ENCODE assay signal across 8 cellular contexts in genomic region chr7:157432957-157433576, GRCh38.
DNase-seq lines count a peak whose midpoint lies in the region; ATAC-seq and TF ChIP-seq lines count a peak whose summit lies in the region.

No MANE protein-coding gene starts in this region.

- no peaks in the 10 kb centered on the region for H3K9me2 ChIP-seq in OCI-LY1 (ENCODE audit: low read depth, low read length)

- H4K20me1 ChIP-seq in OCI-LY1 (ENCODE audit: insufficient read depth, low read length): no peaks in the 10 kb centered on the region

- ATAC-seq in HG02678 (IDR thresholded peaks at IDR 0.05; ENCODE audit: unreplicated experiment): peak; percentile 58
- ATAC-seq in GM18909 (IDR thresholded peaks at IDR 0.05; ENCODE audit: poor library complexity, unreplicated experiment): no peak

- WGBS in ovary, 3 donors: 22 to 28% (median 25%) methylated on average over 18 of the region's 18 CpGs

- H2AFZ ChIP-seq in OCI-LY1 (ENCODE audit: low read length): no peak overlapping the region

- H3K9ac ChIP-seq in OCI-LY1 (ENCODE audit: low read length): no peak overlapping the region

- peak; percentile 96 for TF ChIP-seq CTCF in OCI-LY1 (IDR thresholded peaks at IDR 0.05; ENCODE audit: low read length)
- peak; percentile 62 for TF ChIP-seq CTCF in fibroblast of the aortic adventitia (IDR thresholded peaks at IDR 0.05; ENCODE audit: insufficient read depth, low read length)
- TF ChIP-seq CTCF in ovary (IDR thresholded peaks at IDR 0.05): peak in 2 of 3 donors; percentile 21 to 43
- peak; percentile 31 to 45 (median 45) for TF ChIP-seq CTCF in vagina (IDR thresholded peaks at IDR 0.05)

- peak overlapping the region in 5 of 7 donors; percentile 13 to 90 (median 66) for H3K27ac Mint-ChIP-seq in CD4-positive, alpha-beta memory T cell

- H3K79me2 ChIP-seq in OCI-LY1 (ENCODE audit: insufficient read depth, low read length): no peaks in the 10 kb centered on the region

- H3F3A ChIP-seq in OCI-LY1 (ENCODE audit: insufficient read depth, low read length): peaks cover 4% of the 10 kb centered on the region; the same call in 1 of the 2 replicates

- no peaks in the 10 kb centered on the region for H3K9me3 Mint-ChIP-seq in CD4-positive, alpha-beta memory T cell

- no peak for TF ChIP-seq EP300 in ovary (IDR thresholded peaks at IDR 0.05)

- CTCF ChIA-PET in CD4-positive, alpha-beta memory T cell (lab: Charles Lee; ENCODE audit: partially characterized antibody): interaction anchor here (0.7 to 2.8 kb wide), 21 partner anchors 9 to 446 kb away, joined by 3 to 21 read pairs (median 3); no protein-coding TSS in a partner anchor

- no peak for TF ChIP-seq POLR2A in ovary (IDR thresholded peaks at IDR 0.05)
- TF ChIP-seq POLR2A in vagina (IDR thresholded peaks at IDR 0.05): no peak

- POLR2A ChIA-PET in CD4-positive, alpha-beta memory T cell (lab: Charles Lee; ENCODE audit: partially characterized antibody): interaction anchor here (1.0 to 1.7 kb wide), 2 partner anchors 39 to 40 kb away, joined by 4 to 5 read pairs; no protein-coding TSS in a partner anchor

- no peak overlapping the region for H3K27ac ChIP-seq in CD4-positive, alpha-beta memory T cell (ENCODE audit: low read depth, low read length)
- H3K27ac ChIP-seq in OCI-LY1 (ENCODE audit: low read depth, low read length, poor library complexity, severe bottlenecking) (no peak overlapping the region), ovary (no peak overlapping the region), vagina (no peak overlapping the region)

- H3K36me3 ChIP-seq in CD4-positive, alpha-beta memory T cell (ENCODE audit: insufficient read depth, low read length): no peaks in the 10 kb centered on the region
- H3K36me3 ChIP-seq in OCI-LY1 (ENCODE audit: insufficient read depth, low read length) (no peaks in the 10 kb centered on the region), ovary (no peaks in the 10 kb centered on the region), vagina (no peaks in the 10 kb centered on the region)

- peak overlapping the region in 1 of 2 donors; percentile 16 for H3K4me3 ChIP-seq in CD4-positive, alpha-beta memory T cell (ENCODE audit: low read length in 2 of 2)
- no peak overlapping the region for H3K4me3 ChIP-seq in OCI-LY1 (ENCODE audit: low read depth, low read length, poor library complexity, severe bottlenecking)
- H3K4me3 ChIP-seq in fibroblast of the aortic adventitia (ENCODE audit: low read depth, low read length): peak overlapping the region; percentile 1
- H3K4me3 ChIP-seq in ovary: no peak overlapping the region
- H3K4me3 ChIP-seq in vagina: no peak overlapping the region

- H3K36me3 Mint-ChIP-seq in CD4-positive, alpha-beta memory T cell: no peaks in the 10 kb centered on the region

- H3K4me1 Mint-ChIP-seq in CD4-positive, alpha-beta memory T cell: peaks cover 12 to 20% (median 13%) of the 10 kb centered on the region in 4 donors

- H3K4me2 ChIP-seq in OCI-LY1 (ENCODE audit: low read length): no peak overlapping the region

- H3K27me3 ChIP-seq in CD4-positive, alpha-beta memory T cell (ENCODE audit: insufficient read depth, low read length): no peaks in the 10 kb centered on the region
- H3K27me3 ChIP-seq in OCI-LY1 (ENCODE audit: insufficient read depth, low read length): peaks cover 4% of the 10 kb centered on the region; the same call in 1 of the 2 replicates
- H3K27me3 ChIP-seq in ovary: no peaks in the 10 kb centered on the region
- no peaks in the 10 kb centered on the region for H3K27me3 ChIP-seq in vagina

- intact Hi-C loops in CD4-positive, alpha-beta memory T cell (cut with micrococcal nuclease): loop anchor here (1.0 to 10.0 kb wide), 8 partner anchors 38 to 442 kb away; no protein-coding TSS in a partner anchor
- intact Hi-C loops in ovary (cut with DNase I) (loop anchor here in 1 of 4 donors (10.0 kb wide), 1 partner anchor 322 kb away; no protein-coding TSS in a partner anchor), vagina (cut with DNase I) (no loop called here)

- H3K27me3 Mint-ChIP-seq in CD4-positive, alpha-beta memory T cell: peaks cover 0 to 3% of the 10 kb centered on the region in 2 donors

- peak overlapping the region in 5 of 8 donors; percentile 53 to 80 (median 65) for H3K4me3 Mint-ChIP-seq in CD4-positive, alpha-beta memory T cell

- H3K9me3 ChIP-seq in CD4-positive, alpha-beta memory T cell (ENCODE audit: control insufficient read depth in 1 of 2, low read length in 2 of 2): no peaks in the 10 kb centered on the region
- H3K9me3 ChIP-seq in OCI-LY1 (ENCODE audit: low read length): no peaks in the 10 kb centered on the region
- no peaks in the 10 kb centered on the region for H3K9me3 ChIP-seq in ovary
- no peaks in the 10 kb centered on the region for H3K9me3 ChIP-seq in vagina

- peaks cover 15% of the 10 kb centered on the region for H3K4me1 ChIP-seq in CD4-positive, alpha-beta memory T cell (ENCODE audit: insufficient read depth, low read length)
- no peaks in the 10 kb centered on the region for H3K4me1 ChIP-seq in OCI-LY1 (ENCODE audit: insufficient read depth, low read length, severe bottlenecking)
- peaks cover 5% of the 10 kb centered on the region for H3K4me1 ChIP-seq in ovary (ENCODE audit: insufficient read depth)
- peaks cover 10% of the 10 kb centered on the region for H3K4me1 ChIP-seq in vagina

- DNase-seq in CD4-positive, alpha-beta memory T cell: peak in 4 of 5 donors; percentile 55 to 61 (median 58)
- peak; percentile 71 to 74 for DNase-seq in activated T-cell treated with anti-CD3 and anti-CD28 coated beads, Interleukin-2, amount 50 U/mL, for 48 hours
- DNase-seq in fibroblast of the aortic adventitia (ENCODE audit: low read depth): peak; percentile 29
- peak in 3 of 5 donors; percentile 6 to 67 (median 42) for DNase-seq in ovary
- no peak for DNase-seq in vagina (ENCODE audit: extremely low spot score in 2 of 2)

Comparison
In these comparisons a context has a peak if more than half of its experiments do, and no peak if none do; other contexts are left out.
1. DNase-seq: peak in CD4-positive, alpha-beta memory T cell (4 of 5), activated T-cell treated with anti-CD3 and anti-CD28 coated beads, Interleukin-2, amount 50 U/mL, for 48 hours (2 of 2), fibroblast of the aortic adventitia (single experiment) and ovary (3 of 5); none in vagina (0 of 2).
2. CTCF ChIP-seq: peak in every context shown above with its lines; median percentile 96 in OCI-LY1; 62 in fibroblast of the aortic adventitia; 45 in vagina; 32 in ovary.